Comparison of ENCODE assay signal across 1 cellular context in genomic region chr15:51970981-51971352, GRCh38.
TF ChIP-seq lines count a peak whose summit lies in the region.

No MANE protein-coding gene starts in this region.

TF ChIP-seq in K562, 482 proteins besides CTCF, POLR2A, EP300 and RAD21 (continued from another document):
- peak; percentile 11; the same call in 1 of the 2 replicates for TF ChIP-seq PKNOX1 (IDR thresholded peaks at IDR 0.05)
- TF ChIP-seq ZNF695 (CRISPR knock-in tag; IDR thresholded peaks at IDR 0.05), result no peak
- no peak for TF ChIP-seq GTF3C2 (IDR thresholded peaks at IDR 0.05; ENCODE audit: borderline replicate concordance, extremely low read depth, insufficient read length)
- TF ChIP-seq HCFC1 (IDR thresholded peaks at IDR 0.05; ENCODE audit: low read depth, low read length), result no peak
- no peak for TF ChIP-seq DIDO1 (tag; IDR thresholded peaks at IDR 0.05; ENCODE audit: low read depth)
- TF ChIP-seq HNRNPLL (IDR thresholded peaks at IDR 0.05; ENCODE audit: low read depth, low read length, poor library complexity, severe bottlenecking), result no peak
- no peak for TF ChIP-seq EP400 (IDR thresholded peaks at IDR 0.05)
- TF ChIP-seq PCBP2 (IDR thresholded peaks at IDR 0.05; ENCODE audit: low read depth, low read length, poor library complexity, severe bottlenecking), result no peak
- 0 out of 2 replicates have a peak, but pooled peaks have one; percentile 9 for TF ChIP-seq FOSL1 (tag; conservative IDR thresholded peaks at IDR 0.05)
- 0 out of 2 replicates have a peak, but pooled peaks have one; percentile 4 for TF ChIP-seq FOXK1 (CRISPR knock-in tag; IDR thresholded peaks at IDR 0.05; ENCODE audit: borderline replicate concordance)
- no peak for TF ChIP-seq U2AF1 (optimal IDR thresholded peaks at IDR 0.05; ENCODE audit: low read depth, low read length)
- TF ChIP-seq RHOXF2B (CRISPR knock-in tag; conservative IDR thresholded peaks at IDR 0.05), result no peak
- no peak for TF ChIP-seq ZBTB7A (IDR thresholded peaks at IDR 0.05; ENCODE audit: borderline replicate concordance, control insufficient read depth, low read depth, low read length)
- no peak for TF ChIP-seq NFE2 (IDR thresholded peaks at IDR 0.05; ENCODE audit: low read depth)
- no peak for TF ChIP-seq ETS1 (conservative IDR thresholded peaks at IDR 0.05; ENCODE audit: control insufficient read depth, low read depth, low read length)
